8 cellular contexts compared by ENCODE assay signal in genomic region chr1:167221804-167222610, GRCh38. TPM values are rescaled to one million over a fixed set of nuclear protein-coding genes. Genes with fewer than 3 reads are reported as not detected.
DNase-seq lines count a peak whose midpoint lies in the region; TF ChIP-seq lines count a peak whose summit lies in the region.

No MANE protein-coding gene starts in this region.

- BruUV-seq in OCI-LY7 (replicated peaks; lab: Mats Ljungman, UMichigan), result no TSS peak

- H3K9me3 ChIP-seq in OCI-LY7 (ENCODE audit: low read length) (peaks cover 10% of the 10 kb centered on the region), esophagus (ENCODE audit: control insufficient read depth in 2 of 2, insufficient read depth in 1 of 2, low read depth in 1 of 2, low read length in 1 of 2) (no peaks in the 10 kb centered on the region), muscle layer of duodenum (ENCODE audit: control insufficient read depth in 1 of 2, low read length in 2 of 2) (no peaks in the 10 kb centered on the region)

- CTCF ChIA-PET in OCI-LY7 (lab: Charles Lee; ENCODE audit: unreplicated experiment), result no interaction called here

- H3K4me1 ChIP-seq in OCI-LY7 (ENCODE audit: insufficient read depth, low read length, poor library complexity, severe bottlenecking), result peaks cover 29% of the 10 kb centered on the region
- no peaks in the 10 kb centered on the region for H3K4me1 ChIP-seq in esophagus (ENCODE audit: control insufficient read depth in 2 of 2, insufficient read depth in 2 of 2, low read length in 1 of 2)
- peaks cover 7 to 26% of the 10 kb centered on the region in 2 donors for H3K4me1 ChIP-seq in muscle layer of duodenum (ENCODE audit: control insufficient read depth in 1 of 2, insufficient read depth in 2 of 2, low read length in 2 of 2)

- H3K4me2 ChIP-seq in OCI-LY7 (ENCODE audit: low read length), result peak overlapping the region; percentile 70

- in situ Hi-C loops in Caki2 (cut with HindIII; ENCODE audit: low pct_unique_long_range_greater_than_20kb, low sequenced_read_pairs), result no loop called here

- H3K4me3 ChIP-seq in OCI-LY7 (ENCODE audit: low read depth, low read length, poor library complexity, severe bottlenecking), result peak overlapping the region; percentile 82
- H3K4me3 ChIP-seq in esophagus (ENCODE audit: low read depth in 1 of 2, low read length in 2 of 2), result peak overlapping the region; percentile 72 to 87
- H3K4me3 ChIP-seq in muscle layer of duodenum (ENCODE audit: low read depth in 1 of 2, low read length in 2 of 2), result peak overlapping the region; percentile 70 to 88

- H3K36me3 ChIP-seq in OCI-LY7 (ENCODE audit: insufficient read depth, low read length) (no peaks in the 10 kb centered on the region; the same call in 1 of the 2 replicates), esophagus (ENCODE audit: control insufficient read depth in 2 of 2, insufficient read depth in 2 of 2, low read length in 1 of 2) (no peaks in the 10 kb centered on the region), muscle layer of duodenum (ENCODE audit: control insufficient read depth in 1 of 2, insufficient read depth in 2 of 2, low read length in 2 of 2) (no peaks in the 10 kb centered on the region)

- DNase-seq in Caki2 (ENCODE audit: low read depth) (peak; percentile 92), GM20000 (ENCODE audit: low spot score) (peak; percentile 70), HT-29 (ENCODE audit: low spot score) (peak; percentile 76), OCI-LY7 (ENCODE audit: low spot score) (peak; percentile 88), activated T-cell treated with anti-CD3 and anti-CD28 coated beads for 48 hours (ENCODE audit: low read depth) (peak; percentile 60)
- DNase-seq in stimulated activated CD8-positive, alpha-beta memory T cell treated with anti-CD3 and anti-CD28 coated beads, Interleukin-7, amount 100 ng/mL, for 24 hours (ENCODE audit: low read depth), result peak; percentile 26

- H3K27me3 ChIP-seq in esophagus (ENCODE audit: control insufficient read depth in 1 of 2, insufficient read depth in 2 of 2, low read length in 2 of 2) (no peaks in the 10 kb centered on the region), muscle layer of duodenum (ENCODE audit: low read depth, low read length) (no peaks in the 10 kb centered on the region)

- H3K27ac ChIP-seq in OCI-LY7 (ENCODE audit: low read depth, low read length, poor library complexity, severe bottlenecking) (peak overlapping the region; percentile 77), esophagus (ENCODE audit: low read depth in 2 of 2, low read length in 1 of 2) (peak overlapping the region; percentile 91 to 95), muscle layer of duodenum (ENCODE audit: low read length) (peak overlapping the region; percentile 94)

- 0% methylated on average over 40 to 46 of the region's 46 CpGs for WGBS in esophagus, 2 donors

- peak overlapping the region; percentile 50 for H2AFZ ChIP-seq in OCI-LY7 (ENCODE audit: low read length)

- no peaks in the 10 kb centered on the region; the same call in 1 of the 2 replicates for H3K79me2 ChIP-seq in OCI-LY7 (ENCODE audit: insufficient read depth, low read depth, low read length)

- no peaks in the 10 kb centered on the region for H4K20me1 ChIP-seq in OCI-LY7 (ENCODE audit: insufficient read depth, low read length)

- intact Hi-C loops in OCI-LY7 (cut with micrococcal nuclease; ENCODE audit: unreplicated experiment), result loop anchor here (1.0 to 5.0 kb wide), 7 partner anchors 135 to 715 kb away; partner anchors contain the start of genes DCAF6, MPC2 and TADA1

- TF ChIP-seq CTCF in GM20000 (IDR thresholded peaks at IDR 0.05; ENCODE audit: extremely low read depth, missing control alignments), result no peak
- TF ChIP-seq CTCF in OCI-LY7 (conservative IDR thresholded peaks at IDR 0.05; ENCODE audit: low read length), result peak; percentile 23; the same call in 1 of the 2 replicates

- POLR2A ChIA-PET in OCI-LY7 (lab: Charles Lee), result interaction anchor here (0.6 to 1.9 kb wide), 3 partner anchors 9 to 346 kb away, joined by 3 to 10 read pairs (median 4); partner anchors contain the start of gene TADA1

- no peaks in the 10 kb centered on the region for H3K9me2 ChIP-seq in OCI-LY7 (ENCODE audit: insufficient read depth, low read length)

RNA-seq across cellular contexts. Expression of gene POU2F1, which starts 1.3 kb away (rescaled TPM):
- total RNA-seq in Caki2 (2014; rRNA removed; shearing (Covaris generic); ENCODE audit: low replicate concordance), result 2.2 and 3.7 TPM in 2 replicates
- total RNA-seq in HT-29 (2014; rRNA removed; shearing (Covaris generic)), result 5.9 and 9.0 TPM in 2 replicates
- total RNA-seq in OCI-LY7 (2014; rRNA removed; shearing (Covaris generic)), result 18.7 and 21.2 TPM in 2 replicates
- 52.3 and 53.4 TPM in 2 replicates for total RNA-seq in OCI-LY7 (2022)
- polyA plus RNA-seq in esophagus, result 1 to 10 TPM; 1.3 to 1.5 TPM

Comparison
In these comparisons a context has a peak if more than half of its experiments do, and no peak if none do; other contexts are left out.
1. Peak in every context shown above with its lines: DNase-seq, H3K4me3 ChIP-seq and H3K27ac ChIP-seq.
2. DNase-seq: peak in every context shown above with its lines; median percentile 92 in Caki2; 88 in OCI-LY7; 76 in HT-29; 70 in GM20000; 60 in activated T-cell treated with anti-CD3 and anti-CD28 coated beads for 48 hours; 26 in stimulated activated CD8-positive, alpha-beta memory T cell treated with anti-CD3 and anti-CD28 coated beads, Interleukin-7, amount 100 ng/mL, for 24 hours.